Comparison of ENCODE assay signal across 8 cellular contexts in genomic region chr18:63963610-63964256, GRCh38. TPM values are rescaled to one million over a fixed set of nuclear protein-coding genes. Genes with fewer than 3 reads are reported as not detected.
DNase-seq lines count a peak whose midpoint lies in the region; ATAC-seq and TF ChIP-seq lines count a peak whose summit lies in the region.

No MANE protein-coding gene starts in this region.

- peaks cover 10% of the 10 kb centered on the region for H3K27me3 Mint-ChIP-seq in WTC11 (ENCODE audit: low read depth)
- H3K27me3 Mint-ChIP-seq in naive thymus-derived CD8-positive, alpha-beta T cell = peaks cover 9 to 32% (median 22%) of the 10 kb centered on the region in 5 donors

- peak; percentile 75 for TF ChIP-seq CTCF in GM13977 (IDR thresholded peaks at IDR 0.05; ENCODE audit: extremely low read depth, insufficient read depth, missing control alignments)
- peak; percentile 33; the same call in 1 of the 2 replicates for TF ChIP-seq CTCF in WTC11 (IDR thresholded peaks at IDR 0.05)

- in situ Hi-C loops in GM13977 (cut with MboI; ENCODE audit: low pct_unique_long_range_greater_than_20kb, low sequenced_read_pairs, unreplicated experiment) = no loop called here

- ATAC-seq in HG02798 (IDR thresholded peaks at IDR 0.05; ENCODE audit: poor library complexity, unreplicated experiment) (peak; percentile 84), WTC11 (peak; percentile 88)
- ATAC-seq in naive thymus-derived CD8-positive, alpha-beta T cell = peak; percentile 70 to 74

- CTCF ChIA-PET in WTC11 (lab: Charles Lee) = interaction anchor here (0.6 to 2.1 kb wide), 18 partner anchors 9 to 814 kb away, joined by 3 to 20 read pairs (median 3); partner anchors contain the start of gene HMSD

- H3K27ac Mint-ChIP-seq in WTC11 = no peak overlapping the region
- peak overlapping the region in 1 of 10 donors; percentile 64 for H3K27ac Mint-ChIP-seq in naive thymus-derived CD8-positive, alpha-beta T cell

- H3K27ac ChIP-seq in epithelial cell of prostate = peak overlapping the region; percentile 28

- H3K4me3 Mint-ChIP-seq in WTC11 = no peak overlapping the region
- H3K4me3 Mint-ChIP-seq in naive thymus-derived CD8-positive, alpha-beta T cell = no peak overlapping the region

- POLR2A ChIA-PET in WTC11 (lab: Charles Lee) = no interaction called here
- POLR2A ChIA-PET in naive thymus-derived CD8-positive, alpha-beta T cell (lab: Charles Lee) = interaction anchor here (1.2 kb wide), 1 partner anchor 12 kb away, joined by 3 read pairs; no protein-coding TSS in a partner anchor

- peak; percentile 52 for DNase-seq in AG08395 (ENCODE audit: low spot score)
- peak; percentile 20 for DNase-seq in GM13977 (ENCODE audit: low spot score)
- DNase-seq in NCI-H2081 (lab: John Stamatoyannopoulos, UW) = peak; percentile 39 to 40
- peak; percentile 46 for DNase-seq in WTC11 (ENCODE audit: low spot score)
- DNase-seq in epithelial cell of prostate (ENCODE audit: low read depth, low spot score) = no peak
- peak in 8 of 10 donors; percentile 23 to 77 (median 51) for DNase-seq in naive thymus-derived CD8-positive, alpha-beta T cell
- no peak for DNase-seq in putamen (ENCODE audit: low spot score)

- no peaks in the 10 kb centered on the region for H3K36me3 Mint-ChIP-seq in WTC11
- no peaks in the 10 kb centered on the region for H3K36me3 Mint-ChIP-seq in naive thymus-derived CD8-positive, alpha-beta T cell

- no peaks in the 10 kb centered on the region; the same call in 1 of the 2 replicates for H3K4me1 Mint-ChIP-seq in WTC11
- peaks cover 0 to 3% (median 2%) of the 10 kb centered on the region in 4 donors for H3K4me1 Mint-ChIP-seq in naive thymus-derived CD8-positive, alpha-beta T cell

- H3K9me3 Mint-ChIP-seq in WTC11 = no peaks in the 10 kb centered on the region
- no peaks in the 10 kb centered on the region for H3K9me3 Mint-ChIP-seq in naive thymus-derived CD8-positive, alpha-beta T cell

TF ChIP-seq in WTC11, 78 proteins besides CTCF, POLR2A, EP300 and RAD21:
- TF ChIP-seq, protein P1, sequence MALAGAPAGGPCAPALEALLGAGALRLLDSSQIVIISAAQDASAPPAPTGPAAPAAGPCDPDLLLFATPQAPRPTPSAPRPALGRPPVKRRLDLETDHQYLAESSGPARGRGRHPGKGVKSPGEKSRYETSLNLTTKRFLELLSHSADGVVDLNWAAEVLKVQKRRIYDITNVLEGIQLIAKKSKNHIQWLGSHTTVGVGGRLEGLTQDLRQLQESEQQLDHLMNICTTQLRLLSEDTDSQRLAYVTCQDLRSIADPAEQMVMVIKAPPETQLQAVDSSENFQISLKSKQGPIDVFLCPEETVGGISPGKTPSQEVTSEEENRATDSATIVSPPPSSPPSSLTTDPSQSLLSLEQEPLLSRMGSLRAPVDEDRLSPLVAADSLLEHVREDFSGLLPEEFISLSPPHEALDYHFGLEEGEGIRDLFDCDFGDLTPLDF (CRISPR knock-in tag; IDR thresholded peaks at IDR 0.05) = no peak
- TF ChIP-seq ZNF423 (CRISPR knock-in tag; IDR thresholded peaks at IDR 0.05) (no peak), IRF2 (CRISPR knock-in tag; IDR thresholded peaks at IDR 0.05; ENCODE audit: borderline replicate concordance, low read depth) (no peak), ATF1 (CRISPR knock-in tag; IDR thresholded peaks at IDR 0.05) (no peak)
TF ChIP-seq in WTC11: peak in this region for 0.

RNA-seq across cellular contexts. Expression of gene SERPINB8, which starts 6.1 kb away (rescaled TPM):
- 0.46 to 0.73 TPM (median 0.57 TPM) in 3 replicates for total RNA-seq in WTC11 (2021)
- total RNA-seq in naive thymus-derived CD8-positive, alpha-beta T cell = 10 to 100 TPM; 15.9 to 20.1 TPM
- 10 to 100 TPM; 11.2 to 14.3 (median 11.6) TPM for polyA plus RNA-seq in naive thymus-derived CD8-positive, alpha-beta T cell

RNA-seq across cellular contexts. Expression of gene HMSD, which starts 14.6 kb away (rescaled TPM):
- 3.0 to 8.1 TPM (median 6.1 TPM) in 3 replicates for total RNA-seq in WTC11 (2021)
- not detected for total RNA-seq in naive thymus-derived CD8-positive, alpha-beta T cell
- polyA plus RNA-seq in naive thymus-derived CD8-positive, alpha-beta T cell = not detected

RNA-seq across cellular contexts. Expression of gene SERPINB10, which starts 56.0 kb away (rescaled TPM):
- not detected in 3 replicates for total RNA-seq in WTC11 (2021)
- not detected for total RNA-seq in naive thymus-derived CD8-positive, alpha-beta T cell
- polyA plus RNA-seq in naive thymus-derived CD8-positive, alpha-beta T cell = not detected

Comparison
In these comparisons a context has a peak if more than half of its experiments do, and no peak if none do; other contexts are left out.
1. DNase-seq: peak in AG08395 (single experiment), GM13977 (single experiment), NCI-H2081 (2 of 2), WTC11 (single experiment) and naive thymus-derived CD8-positive, alpha-beta T cell (8 of 10); none in epithelial cell of prostate (single experiment) and putamen (single experiment).
2. Peak in every context shown above with its lines, with median percentiles within 50 percentile points of each other: ATAC-seq.